ENCODE assay signal across 8 cellular contexts in the genomic region with DNA sequence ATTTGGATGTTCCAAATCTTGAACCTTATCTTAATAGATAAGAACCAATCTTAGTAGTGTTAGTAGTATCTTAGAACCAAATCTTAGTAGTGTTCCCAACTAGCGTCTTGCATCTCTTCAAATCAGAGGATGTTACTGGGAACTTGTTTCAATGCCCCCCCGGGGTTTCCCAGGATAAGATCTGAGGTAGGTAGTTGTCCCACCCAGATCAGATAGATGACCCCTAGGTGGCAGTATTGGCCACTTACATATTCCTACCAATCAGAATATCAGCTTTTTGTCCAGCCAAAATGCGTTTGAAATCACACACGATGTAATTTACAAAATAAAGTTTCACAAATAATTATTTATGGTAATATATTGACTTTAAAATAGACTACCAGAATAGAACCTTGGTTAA.
A peak's percentile ranks its signal among the peaks of the same experiment; 100 is the strongest.
DNase-seq lines count a peak whose midpoint lies in the region; ATAC-seq, FAIRE-seq and TF ChIP-seq lines count a peak whose summit lies in the region.
"Had no signal": no experiment of that assay in that cellular context is flagged by ENCODE, and none has a peak within 500 bp of the region (broad histone marks: within the 10 kb centered on the region; RNA-seq: fewer than 3 reads in every experiment).

No MANE protein-coding gene starts in this region.

- TF ChIP-seq CTCF in GM12864 (IDR thresholded peaks at IDR 0.05; ENCODE audit: low read depth, low read length, missing control alignments) (peak; percentile 62), gastroesophageal sphincter (IDR thresholded peaks at IDR 0.05) (no peak)

- TF ChIP-seq EP300 in gastroesophageal sphincter (IDR thresholded peaks at IDR 0.05), result no peak

- WGBS in gastroesophageal sphincter (ENCODE audit: low coverage in 1 of 2), 2 donors, result 63 to 74% methylated on average over 4 of the region's 4 CpGs

- ATAC-seq in gastroesophageal sphincter, result no peak

- H3K27me3 ChIP-seq in HAP-1 (ENCODE audit: low read depth) (no peaks in the 10 kb centered on the region), gastroesophageal sphincter (no peaks in the 10 kb centered on the region)

- no peak for TF ChIP-seq POLR2A in gastroesophageal sphincter (IDR thresholded peaks at IDR 0.05)

- H3K4me1 ChIP-seq in HAP-1, result no peaks in the 10 kb centered on the region
- no peaks in the 10 kb centered on the region for H3K4me1 ChIP-seq in gastroesophageal sphincter

- in situ Hi-C loops in HAP-1 (cut with MboI; ENCODE audit: low sequenced_read_pairs), result no loop called here

- no peak overlapping the region for H3K27ac ChIP-seq in gastroesophageal sphincter

- H3K4me3 ChIP-seq in GM12864 (ENCODE audit: low read depth, low read length), result no peak overlapping the region
- H3K4me3 ChIP-seq in HAP-1, result no peak overlapping the region
- H3K4me3 ChIP-seq in gastroesophageal sphincter, result no peak overlapping the region

- DNase-seq in GM12864 (ENCODE audit: low read depth) (peak; percentile 15), HAP-1 (ENCODE audit: low spot score in 2 of 2) (peak; percentile 22 to 63), RCC 7860 (ENCODE audit: low spot score) (peak; percentile 13), iris pigment epithelial cell (ENCODE audit: low read depth) (peak; percentile 35), SW480 (ENCODE audit: low spot score) (no peak), NCI-H2171 (lab: John Stamatoyannopoulos, UW) (no peak)

- H3K36me3 ChIP-seq in HAP-1 (replicated peaks) (no peaks in the 10 kb centered on the region), gastroesophageal sphincter (no peaks in the 10 kb centered on the region)

- H3K9me3 ChIP-seq in HAP-1 (no peaks in the 10 kb centered on the region), gastroesophageal sphincter (no peaks in the 10 kb centered on the region)

- peak; percentile 21 for FAIRE-seq in RCC 7860 (lab: Jason Lieb, UNC)
- FAIRE-seq: endometrium had no signal

Comparison
In these comparisons a context has a peak if more than half of its experiments do, and no peak if none do; other contexts are left out.
1. DNase-seq: peak in GM12864 (single experiment), HAP-1 (2 of 2), RCC 7860 (single experiment) and iris pigment epithelial cell (single experiment); none in SW480 (single experiment) and NCI-H2171 (single experiment).